29 cellular contexts compared by ENCODE assay signal in genomic region chr17:61420128-61420527, GRCh38. TPM values are rescaled to one million over a fixed set of nuclear protein-coding genes. Genes with fewer than 3 reads are reported as not detected.
"Had no signal": no experiment of that assay in that cellular context is flagged by ENCODE, and none has a peak within 500 bp of the region (broad histone marks: within the 10 kb centered on the region; RNA-seq: fewer than 3 reads in every experiment).

No MANE protein-coding gene starts in this region.

- ATAC-seq: activated T-cell treated with anti-CD3 and anti-CD28 coated beads, Interleukin-2, amount 50 U/mL, for 4 hours; activated T-helper 17 cell treated with anti-CD3 and anti-CD28 coated beads, Interleukin-2, amount 50 U/mL, for 72 hours; Panc1; Right ventricle myocardium inferior; T-cell had no signal

- DNase-seq: activated CD4-positive, alpha-beta memory T cell treated with anti-CD3 and anti-CD28 coated beads for 36 hours; activated CD4-positive, alpha-beta T cell treated with anti-CD3 and anti-CD28 coated beads, Interleukin-2, amount 10 ng/mL, durations not matched to agents 7 days and 5 days; activated CD4-positive, CD25-positive, alpha-beta regulatory T cell; activated CD8-positive, alpha-beta memory T cell treated with anti-CD3 and anti-CD28 coated beads for 24 hours; activated gamma-delta T cell; activated naive CD4-positive, alpha-beta T cell treated with anti-CD3 and anti-CD28 coated beads for 36 hours; activated T-cell treated with anti-CD3 and anti-CD28 coated beads, Interleukin-2, amount 50 U/mL, for 4 hours; amygdala; Karpas-422; MM.1S; NCI-H1105; NCI-H1436; NCI-H187; NCI-H2081; NCI-H446; NCI-H524; RPMI8226; T-cell; T-helper 2 cell; T1000 had no signal

- H3K4me3 Mint-ChIP-seq: activated CD4-positive, alpha-beta memory T cell treated with anti-CD3 and anti-CD28 coated beads for 36 hours; activated CD4-positive, alpha-beta T cell treated with anti-CD3 and anti-CD28 coated beads, Interleukin-2, amount 10 ng/mL, durations not matched to agents 7 days and 5 days; activated naive CD4-positive, alpha-beta T cell treated with anti-CD3 and anti-CD28 coated beads for 36 hours; activated naive CD8-positive, alpha-beta T cell; activated T-cell treated with anti-CD3 and anti-CD28 coated beads, Interleukin-2, amount 50 U/mL, for 4 hours; activated T-helper 17 cell treated with anti-CD3 and anti-CD28 coated beads, Interleukin-2, amount 50 U/mL, for 72 hours; brain; T-cell had no signal

- FAIRE-seq: astrocyte, TTC549 had no signal

- H3K4me3 ChIP-seq: SK-N-MC had no signal

- H3K36me3 Mint-ChIP-seq: activated CD4-positive, alpha-beta memory T cell treated with anti-CD3 and anti-CD28 coated beads for 36 hours; activated naive CD8-positive, alpha-beta T cell; brain; T-cell had no signal

- H3K9me3 Mint-ChIP-seq: activated CD4-positive, alpha-beta memory T cell treated with anti-CD3 and anti-CD28 coated beads for 36 hours; activated CD4-positive, alpha-beta T cell treated with anti-CD3 and anti-CD28 coated beads, Interleukin-2, amount 10 ng/mL, durations not matched to agents 7 days and 5 days; activated naive CD4-positive, alpha-beta T cell treated with anti-CD3 and anti-CD28 coated beads for 36 hours; activated T-cell treated with anti-CD3 and anti-CD28 coated beads, Interleukin-2, amount 50 U/mL, for 4 hours; activated T-helper 17 cell treated with anti-CD3 and anti-CD28 coated beads, Interleukin-2, amount 50 U/mL, for 72 hours; brain; T-cell had no signal

- H3K27ac ChIP-seq: SK-N-MC had no signal

- H3K27ac Mint-ChIP-seq: activated CD4-positive, alpha-beta memory T cell treated with anti-CD3 and anti-CD28 coated beads for 36 hours; activated CD4-positive, alpha-beta T cell treated with anti-CD3 and anti-CD28 coated beads, Interleukin-2, amount 10 ng/mL, durations not matched to agents 7 days and 5 days; activated naive CD4-positive, alpha-beta T cell treated with anti-CD3 and anti-CD28 coated beads for 36 hours; activated naive CD8-positive, alpha-beta T cell; activated T-helper 17 cell treated with anti-CD3 and anti-CD28 coated beads, Interleukin-2, amount 50 U/mL, for 72 hours; T-cell had no signal

- H3K4me1 Mint-ChIP-seq: activated CD4-positive, alpha-beta T cell treated with anti-CD3 and anti-CD28 coated beads, Interleukin-2, amount 10 ng/mL, durations not matched to agents 7 days and 5 days; activated T-helper 17 cell treated with anti-CD3 and anti-CD28 coated beads, Interleukin-2, amount 50 U/mL, for 72 hours had no signal

RNA-seq across cellular contexts. Expression of gene TBX2, which starts 20.5 kb away (rescaled TPM):
- total RNA-seq: activated CD4-positive, alpha-beta T cell treated with anti-CD3 and anti-CD28 coated beads, Interleukin-2, amount 10 ng/mL, durations not matched to agents 7 days and 5 days; activated naive CD4-positive, alpha-beta T cell treated with anti-CD3 and anti-CD28 coated beads for 36 hours; activated T-helper 17 cell treated with anti-CD3 and anti-CD28 coated beads, Interleukin-2, amount 50 U/mL, for 72 hours; OCI-LY7 had no signal

RNA-seq across cellular contexts. Expression of gene TBX4, which starts 32.1 kb away (rescaled TPM):
- total RNA-seq: activated CD4-positive, alpha-beta memory T cell treated with anti-CD3 and anti-CD28 coated beads for 36 hours; activated CD4-positive, alpha-beta T cell treated with anti-CD3 and anti-CD28 coated beads, Interleukin-2, amount 10 ng/mL, durations not matched to agents 7 days and 5 days; activated naive CD4-positive, alpha-beta T cell treated with anti-CD3 and anti-CD28 coated beads for 36 hours; activated T-cell treated with anti-CD3 and anti-CD28 coated beads, Interleukin-2, amount 50 U/mL, for 4 hours; activated T-helper 17 cell treated with anti-CD3 and anti-CD28 coated beads, Interleukin-2, amount 50 U/mL, for 72 hours; OCI-LY7; Right ventricle myocardium inferior; T-cell had no signal
